ENCODE assay signal across 8 cellular contexts in genomic region chr12:45990468-45991288, GRCh38. TPM values are rescaled to one million over a fixed set of nuclear protein-coding genes. Genes with fewer than 3 reads are reported as not detected.
DNase-seq lines count a peak whose midpoint lies in the region; ATAC-seq and TF ChIP-seq lines count a peak whose summit lies in the region.

Gene SCAF11 (minus strand): TSS chr12:45990574. CDS start chr12:45964167, 26,407 bp downstream.

- H3K9me3 Mint-ChIP-seq in activated naive CD4-positive, alpha-beta T cell treated with anti-CD3 and anti-CD28 coated beads, Interleukin-2, amount 50 U/mL, for 24 hours = no peaks in the 10 kb centered on the region

- peak within 1 kb of the TSS; percentile 100 for H3K27ac ChIP-seq in suprapubic skin

- peak within 1 kb of the TSS; percentile 99 for H3K27ac Mint-ChIP-seq in activated naive CD4-positive, alpha-beta T cell treated with anti-CD3 and anti-CD28 coated beads, Interleukin-2, amount 50 U/mL, for 24 hours

- peak within 1 kb of the TSS; percentile 99 for H3K4me3 ChIP-seq in suprapubic skin

- peaks cover 46% of the 10 kb centered on the region for H3K4me1 Mint-ChIP-seq in activated naive CD4-positive, alpha-beta T cell treated with anti-CD3 and anti-CD28 coated beads, Interleukin-2, amount 50 U/mL, for 24 hours

- DNase-seq in NCI-H1092 (lab: John Stamatoyannopoulos, UW) (peak; percentile 100), globus pallidus (ENCODE audit: low spot score) (peak; percentile 100), nucleus accumbens (lab: John Stamatoyannopoulos, UW) (peak; percentile 88 to 100 (median 100)), suprapubic skin (ENCODE audit: low spot score in 2 of 2) (peak; percentile 100)

- peak within 1 kb of the TSS; percentile 95 for H3K4me3 Mint-ChIP-seq in activated naive CD4-positive, alpha-beta T cell treated with anti-CD3 and anti-CD28 coated beads, Interleukin-2, amount 50 U/mL, for 24 hours

- peaks cover 39% of the 10 kb centered on the region for H3K4me1 ChIP-seq in suprapubic skin

- peak; percentile 98 for TF ChIP-seq CTCF in suprapubic skin (IDR thresholded peaks at IDR 0.05)

- no peaks in the 10 kb centered on the region for H3K27me3 Mint-ChIP-seq in activated naive CD4-positive, alpha-beta T cell treated with anti-CD3 and anti-CD28 coated beads, Interleukin-2, amount 50 U/mL, for 24 hours

- no peak for TF ChIP-seq EP300 in suprapubic skin (IDR thresholded peaks at IDR 0.05)

- TF ChIP-seq POLR2A in GM10847 (IDR thresholded peaks at IDR 0.05; ENCODE audit: extremely low read depth, insufficient read length) (peak; percentile 52), suprapubic skin (IDR thresholded peaks at IDR 0.05) (peak; percentile 74 to 90)

- no peaks in the 10 kb centered on the region for H3K27me3 ChIP-seq in suprapubic skin

- ATAC-seq in HG02610 (IDR thresholded peaks at IDR 0.05; ENCODE audit: unreplicated experiment) (peak; percentile 68), SK-N-SH treated with all-trans-retinoic acid at 6 μM for 48 hours (peak; percentile 81)

- H3K36me3 ChIP-seq in suprapubic skin = no peaks in the 10 kb centered on the region

- peaks cover 13% of the 10 kb centered on the region for H3K36me3 Mint-ChIP-seq in activated naive CD4-positive, alpha-beta T cell treated with anti-CD3 and anti-CD28 coated beads, Interleukin-2, amount 50 U/mL, for 24 hours

- under 1% methylated on average over 52 of the region's 54 CpGs for WGBS in suprapubic skin

- no peaks in the 10 kb centered on the region for H3K9me3 ChIP-seq in suprapubic skin

TF ChIP-seq in SK-N-SH treated with all-trans-retinoic acid at 6 μM for 48 hours, 23 proteins besides CTCF, POLR2A, EP300 and RAD21:
- TF ChIP-seq TSHZ2 (CRISPR knock-in tag; IDR thresholded peaks at IDR 0.05) (0 out of 2 replicates have a peak, but pooled peaks have one; percentile 19), ZFP3 (CRISPR knock-in tag; IDR thresholded peaks at IDR 0.05) (no peak; the same call in 1 of the 2 replicates), TCF4 (CRISPR knock-in tag; IDR thresholded peaks at IDR 0.05; ENCODE audit: borderline replicate concordance) (no peak)

RNA-seq across cellular contexts. Expression of gene SCAF11, which starts in this region (rescaled TPM):
- total RNA-seq in suprapubic skin = 100 to 1,000 TPM; 124 to 221 (median 167) TPM

Comparison
In these comparisons a context has a peak if more than half of its experiments do, and no peak if none do; other contexts are left out.
1. Peak in every context shown above with its lines: DNase-seq, ATAC-seq, H3K4me3 ChIP-seq and H3K27ac ChIP-seq.